Comparison of ENCODE assay signal across 8 cellular contexts in the genomic region with DNA sequence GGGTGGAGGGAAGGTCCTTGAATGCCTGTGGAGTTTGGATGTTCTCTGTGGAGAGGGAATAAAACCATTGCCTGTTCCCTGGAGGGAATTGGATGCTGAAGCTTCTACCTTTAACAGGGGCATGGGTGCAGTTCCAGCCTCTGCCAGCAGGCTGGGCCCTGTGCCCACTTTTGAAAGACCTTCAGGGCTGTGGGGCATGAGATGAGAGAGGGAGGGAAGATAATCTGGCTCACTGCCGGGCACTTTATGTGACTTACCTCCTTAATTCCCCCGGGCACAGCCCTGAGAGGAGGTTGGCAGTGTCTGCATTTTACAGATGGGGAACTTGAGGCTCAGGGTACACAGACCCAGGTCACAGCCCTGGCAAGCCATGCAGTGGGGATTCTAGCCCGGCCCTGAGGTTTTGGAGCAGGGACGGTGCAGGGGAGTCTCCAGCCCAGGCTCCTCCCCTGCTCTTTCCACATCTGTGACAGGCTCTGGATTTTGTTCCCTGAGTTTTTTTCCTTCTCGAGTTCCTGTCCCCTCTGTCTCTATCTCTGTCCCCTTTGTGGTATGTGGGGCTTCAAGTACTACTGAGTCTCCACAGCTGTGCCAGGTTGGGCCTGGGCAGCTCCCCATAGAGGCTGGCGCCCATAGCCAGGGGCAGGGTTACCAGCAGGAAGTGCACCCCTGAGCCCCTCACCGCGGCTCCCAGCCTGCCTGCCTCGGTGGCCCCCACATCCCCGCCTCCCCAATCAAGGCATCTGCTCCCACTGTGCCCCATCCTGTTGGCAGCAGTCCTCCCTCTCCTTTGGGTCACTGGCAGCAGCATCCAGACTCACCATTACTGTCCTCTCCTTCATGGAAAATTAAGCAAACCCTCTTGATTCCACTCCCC.
DNase-seq lines count a peak whose midpoint lies in the region; ATAC-seq lines count a peak whose summit lies in the region.

No MANE protein-coding gene starts in this region.

- ATAC-seq in HG03066 (IDR thresholded peaks at IDR 0.05; ENCODE audit: low read depth, unreplicated experiment) = peak; percentile 60
- ATAC-seq in activated CD4-positive, CD25-positive, alpha-beta regulatory T cell treated with anti-CD3 and anti-CD28 coated beads, Interleukin-2, amount 50 U/mL, for 24 hours = peak; percentile 93 to 95
- ATAC-seq in GM21526 (IDR thresholded peaks at IDR 0.05; ENCODE audit: low FRiP score, unreplicated experiment) = no peak

- DNase-seq in ELF-1 (ENCODE audit: low read depth, low spot score) = peak; percentile 88
- peak; percentile 28 for DNase-seq in NCI-H345 treated with DMSO at 0.1 percent for 48 hours (lab: John Stamatoyannopoulos, UW; ENCODE audit: unreplicated experiment)
- DNase-seq in central memory CD4-positive, alpha-beta T cell = peak; percentile 73
- peak; percentile 84 for DNase-seq in kidney tubule cell (ENCODE audit: low spot score)
- DNase-seq in stimulated activated CD4-positive, alpha-beta T cell treated with anti-CD3 and anti-CD28 coated beads, Interleukin-2, amount 100 ng/mL, for 24 hours = peak; percentile 88 to 90

Comparison
In these comparisons a context has a peak if more than half of its experiments do, and no peak if none do; other contexts are left out.
1. DNase-seq: peak in every context shown above with its lines; median percentile 89 in stimulated activated CD4-positive, alpha-beta T cell treated with anti-CD3 and anti-CD28 coated beads, Interleukin-2, amount 100 ng/mL, for 24 hours; 88 in ELF-1; 84 in kidney tubule cell; 73 in central memory CD4-positive, alpha-beta T cell; 28 in NCI-H345 treated with DMSO at 0.1 percent for 48 hours.